In genomic region chr12:131229426-131230339, GRCh38 we compare ENCODE assay signal across 14 cellular contexts.
DNase-seq lines count a peak whose midpoint lies in the region; ATAC-seq, FAIRE-seq and TF ChIP-seq lines count a peak whose summit lies in the region.
"Had no signal": no experiment of that assay in that cellular context is flagged by ENCODE, and none has a peak within 500 bp of the region (broad histone marks: within the 10 kb centered on the region; RNA-seq: fewer than 3 reads in every experiment).

No MANE protein-coding gene starts in this region.

- intact Hi-C loops in GM12878 (cut with micrococcal nuclease; ENCODE audit: unreplicated experiment) (no loop called here), right lobe of liver (cut with DNase I) (no loop called here), upper lobe of right lung (cut with DNase I) (no loop called here)

- WGBS in GM12878 (ENCODE audit: insufficient coverage, insufficient replicate concordance, low lambda C conversion rate, missing lambda C conversion rate), result 31% methylated on average over 17 of the region's 17 CpGs
- 9% methylated on average over 12 of the region's 17 CpGs for WGBS in right lobe of liver (ENCODE audit: insufficient coverage, low coverage, low lambda C conversion rate, missing lambda C conversion rate)

- FAIRE-seq in GM12878 (lab: Jason Lieb, UNC), result no peak
- FAIRE-seq: G401.6 had no signal

- no peaks in the 10 kb centered on the region for H3K36me3 ChIP-seq in GM12878 (ENCODE audit: control insufficient read depth in 2 of 2, insufficient read depth in 2 of 2, low read length in 1 of 2)
- no peaks in the 10 kb centered on the region for H3K36me3 ChIP-seq in right lobe of liver
- no peaks in the 10 kb centered on the region for H3K36me3 ChIP-seq in upper lobe of right lung
- H3K36me3 ChIP-seq: stomach had no signal

- SMC1A ChIA-PET in GM12878 (lab: Charles Lee; ENCODE audit: uncharacterized antibody, unreplicated experiment), result interaction anchor here (0.6 to 3.5 kb wide), 3 partner anchors 10 to 526 kb away, joined by 3 to 14 read pairs (median 3); no protein-coding TSS in a partner anchor

- H3K27me3 ChIP-seq in GM12878 (replicated peaks in 1 of 2; ENCODE audit: control insufficient read depth in 2 of 2, insufficient read depth in 2 of 2, low read length in 1 of 2), result no peaks in the 10 kb centered on the region; a peak in 1 of 4 replicates
- no peaks in the 10 kb centered on the region for H3K27me3 ChIP-seq in right lobe of liver
- H3K27me3 ChIP-seq in upper lobe of right lung, result peaks cover 5% of the 10 kb centered on the region

- no peak overlapping the region for H3K27ac Mint-ChIP-seq in activated naive CD8-positive, alpha-beta T cell treated with anti-CD3 and anti-CD28 coated beads, Interleukin-2, amount 10 ng/mL, durations not matched to agents 7 days and 5 days
- H3K27ac Mint-ChIP-seq in activated naive CD8-positive, alpha-beta T cell treated with anti-CD3 and anti-CD28 coated beads for 36 hours, result no peak overlapping the region
- H3K27ac Mint-ChIP-seq: activated naive CD8-positive, alpha-beta T cell had no signal

- H3K4me1 ChIP-seq in GM12878 (ENCODE audit: control insufficient read depth, insufficient read depth, low read length) (no peaks in the 10 kb centered on the region), right lobe of liver (no peaks in the 10 kb centered on the region), upper lobe of right lung (peaks cover 6% of the 10 kb centered on the region)

- H4K20me1 ChIP-seq in GM12878 (ENCODE audit: control insufficient read depth, insufficient read depth), result no peaks in the 10 kb centered on the region

- H3K27me3 Mint-ChIP-seq in activated naive CD8-positive, alpha-beta T cell treated with anti-CD3 and anti-CD28 coated beads, Interleukin-2, amount 10 ng/mL, durations not matched to agents 7 days and 5 days, result peaks cover 12% of the 10 kb centered on the region
- H3K27me3 Mint-ChIP-seq in activated naive CD8-positive, alpha-beta T cell treated with anti-CD3 and anti-CD28 coated beads for 36 hours, result peaks cover 40% of the 10 kb centered on the region

- no peak for TF ChIP-seq RAD21 in GM12878 (IDR thresholded peaks at IDR 0.05; ENCODE audit: insufficient read depth, low read depth, low read length)

- no peaks in the 10 kb centered on the region for H3K36me3 Mint-ChIP-seq in activated naive CD8-positive, alpha-beta T cell treated with anti-CD3 and anti-CD28 coated beads, Interleukin-2, amount 10 ng/mL, durations not matched to agents 7 days and 5 days
- H3K36me3 Mint-ChIP-seq in activated naive CD8-positive, alpha-beta T cell treated with anti-CD3 and anti-CD28 coated beads for 36 hours, result no peaks in the 10 kb centered on the region
- H3K36me3 Mint-ChIP-seq: activated naive CD8-positive, alpha-beta T cell; naive B cell had no signal

- no peak for TF ChIP-seq EP300 in GM12878 (IDR thresholded peaks at IDR 0.05; ENCODE audit: borderline replicate concordance in 1 of 2, control insufficient read depth in 1 of 2, low read depth in 2 of 2, low read length in 2 of 2)

- no peaks in the 10 kb centered on the region for H3K79me2 ChIP-seq in GM12878 (ENCODE audit: control insufficient read depth, insufficient read depth, low read length)

- no peaks in the 10 kb centered on the region for H3K9me3 Mint-ChIP-seq in activated naive CD8-positive, alpha-beta T cell treated with anti-CD3 and anti-CD28 coated beads, Interleukin-2, amount 10 ng/mL, durations not matched to agents 7 days and 5 days
- H3K9me3 Mint-ChIP-seq in activated naive CD8-positive, alpha-beta T cell treated with anti-CD3 and anti-CD28 coated beads for 36 hours, result no peaks in the 10 kb centered on the region

- ATAC-seq in activated naive CD8-positive, alpha-beta T cell treated with anti-CD3 and anti-CD28 coated beads, Interleukin-2, amount 10 ng/mL, durations not matched to agents 7 days and 5 days (ENCODE audit: low read depth), result no peak
- ATAC-seq in GM12878, result no peak; the same call in 1 of the 3 replicates
- peak; percentile 29 to 77 (median 66) for ATAC-seq in right lobe of liver
- ATAC-seq in upper lobe of right lung, result peak; percentile 54
- ATAC-seq in GM21717 (IDR thresholded peaks at IDR 0.05; ENCODE audit: unreplicated experiment), result no peak

- in situ Hi-C loops in GM12878 (cut with MboI), result no loop called here

- TF ChIP-seq CTCF in GM12878 (IDR thresholded peaks at IDR 0.05 in 2 of 3, conservative IDR thresholded peaks at IDR 0.05 in 1 of 3; ENCODE audit: control insufficient read depth in 2 of 3, extremely low read depth in 1 of 3, insufficient read depth in 1 of 3, low read depth in 3 of 3, low read length in 3 of 3), result no peak
- TF ChIP-seq CTCF in right lobe of liver (IDR thresholded peaks at IDR 0.05), result no peak
- TF ChIP-seq CTCF in upper lobe of right lung (IDR thresholded peaks at IDR 0.05), result no peak

- H3K27ac ChIP-seq in GM12878 (ENCODE audit: control insufficient read depth, insufficient read depth), result no peak overlapping the region
- no peak overlapping the region for H3K27ac ChIP-seq in right lobe of liver
- no peak overlapping the region for H3K27ac ChIP-seq in upper lobe of right lung
- H3K27ac ChIP-seq: stomach had no signal

- no peak for DNase-seq in activated naive CD8-positive, alpha-beta T cell treated with anti-CD3 and anti-CD28 coated beads, Interleukin-2, amount 10 ng/mL, durations not matched to agents 7 days and 5 days
- no peak for DNase-seq in activated naive CD8-positive, alpha-beta T cell treated with anti-CD3 and anti-CD28 coated beads for 36 hours
- no peak for DNase-seq in GM12878 (ENCODE audit: low read depth, low spot score)
- peak; percentile 21 to 45 (median 45) for DNase-seq in right lobe of liver
- peak; percentile 58 for DNase-seq in upper lobe of right lung
- DNase-seq in NCI-H2029 (lab: John Stamatoyannopoulos, UW), result no peak
- DNase-seq in NCI-H2196 treated with DMSO at 0.1 percent for 48 hours (lab: John Stamatoyannopoulos, UW; ENCODE audit: unreplicated experiment), result no peak
- DNase-seq: head of caudate nucleus, naive B cell, NCI-H446, stomach had no signal

- peak overlapping the region; percentile 58 for H2AFZ ChIP-seq in GM12878 (ENCODE audit: control insufficient read depth, low read depth, low read length)

- POLR2A ChIA-PET in activated naive CD8-positive, alpha-beta T cell treated with anti-CD3 and anti-CD28 coated beads, Interleukin-2, amount 10 ng/mL, durations not matched to agents 7 days and 5 days (lab: Charles Lee), result no interaction called here
- POLR2A ChIA-PET in GM12878 (lab: Charles Lee), result interaction anchor here (0.7 kb wide), 1 partner anchor 497 kb away, joined by 3 read pairs; no protein-coding TSS in a partner anchor

- BruUV-seq in GM12878 (replicated peaks; lab: Mats Ljungman, UMichigan), result no TSS peak

- peaks cover 11% of the 10 kb centered on the region for H3K4me1 Mint-ChIP-seq in activated naive CD8-positive, alpha-beta T cell treated with anti-CD3 and anti-CD28 coated beads, Interleukin-2, amount 10 ng/mL, durations not matched to agents 7 days and 5 days
- H3K4me1 Mint-ChIP-seq in activated naive CD8-positive, alpha-beta T cell treated with anti-CD3 and anti-CD28 coated beads for 36 hours, result peaks cover 8% of the 10 kb centered on the region

- peak overlapping the region; percentile 57 for H3K4me3 Mint-ChIP-seq in activated naive CD8-positive, alpha-beta T cell treated with anti-CD3 and anti-CD28 coated beads, Interleukin-2, amount 10 ng/mL, durations not matched to agents 7 days and 5 days
- H3K4me3 Mint-ChIP-seq in activated naive CD8-positive, alpha-beta T cell treated with anti-CD3 and anti-CD28 coated beads for 36 hours, result no peak overlapping the region
- H3K4me3 Mint-ChIP-seq: activated naive CD8-positive, alpha-beta T cell had no signal

- H3K9me3 ChIP-seq in GM12878 (replicated peaks; ENCODE audit: control insufficient read depth, insufficient read depth, low read length) (peaks cover 3% of the 10 kb centered on the region; the same call in 1 of the 3 replicates), right lobe of liver (no peaks in the 10 kb centered on the region), upper lobe of right lung (no peaks in the 10 kb centered on the region)

- H3K4me2 ChIP-seq in GM12878 (ENCODE audit: control insufficient read depth, insufficient read depth), result no peak overlapping the region

- RAD21 ChIA-PET in GM12878 (lab: Charles Lee; ENCODE audit: unreplicated experiment), result no interaction called here

- TF ChIP-seq POLR2A in GM12878 (IDR thresholded peaks at IDR 0.05; ENCODE audit: low read depth, low read length) (no peak), right lobe of liver (IDR thresholded peaks at IDR 0.05) (no peak)

- CTCF ChIA-PET in GM12878 (lab: Yijun Ruan, JAX), result interaction anchor here (0.8 to 1.0 kb wide), 2 partner anchors 9 to 126 kb away, joined by 3 read pairs; no protein-coding TSS in a partner anchor

- H3K4me3 ChIP-seq in GM12878 (no peak overlapping the region), right lobe of liver (no peak overlapping the region), upper lobe of right lung (no peak overlapping the region)
- H3K4me3 ChIP-seq: stomach had no signal

- no peak overlapping the region for H3K9ac ChIP-seq in GM12878 (ENCODE audit: control insufficient read depth, insufficient read depth, low read length)

TF ChIP-seq in GM12878, 131 proteins besides CTCF, POLR2A, EP300 and RAD21:
- TF ChIP-seq MEF2A (IDR thresholded peaks at IDR 0.05; ENCODE audit: insufficient read depth, low read depth, low read length) (no peak), WRNIP1 (IDR thresholded peaks at IDR 0.05; ENCODE audit: borderline replicate concordance, low read depth, low read length) (no peak)

Comparison
In these comparisons a context has a peak if more than half of its experiments do, and no peak if none do; other contexts are left out.
1. ATAC-seq: peak in right lobe of liver (4 of 4) and upper lobe of right lung (single experiment); none in activated naive CD8-positive, alpha-beta T cell treated with anti-CD3 and anti-CD28 coated beads, Interleukin-2, amount 10 ng/mL, durations not matched to agents 7 days and 5 days (single experiment), GM12878 (single experiment) and GM21717 (single experiment).
2. DNase-seq: peak in right lobe of liver (3 of 3) and upper lobe of right lung (single experiment); none in activated naive CD8-positive, alpha-beta T cell treated with anti-CD3 and anti-CD28 coated beads, Interleukin-2, amount 10 ng/mL, durations not matched to agents 7 days and 5 days (single experiment), activated naive CD8-positive, alpha-beta T cell treated with anti-CD3 and anti-CD28 coated beads for 36 hours (single experiment), GM12878 (single experiment), NCI-H2029 (single experiment) and NCI-H2196 treated with DMSO at 0.1 percent for 48 hours (single experiment).